Comparison of ENCODE assay signal across 9 cellular contexts in the genomic region with DNA sequence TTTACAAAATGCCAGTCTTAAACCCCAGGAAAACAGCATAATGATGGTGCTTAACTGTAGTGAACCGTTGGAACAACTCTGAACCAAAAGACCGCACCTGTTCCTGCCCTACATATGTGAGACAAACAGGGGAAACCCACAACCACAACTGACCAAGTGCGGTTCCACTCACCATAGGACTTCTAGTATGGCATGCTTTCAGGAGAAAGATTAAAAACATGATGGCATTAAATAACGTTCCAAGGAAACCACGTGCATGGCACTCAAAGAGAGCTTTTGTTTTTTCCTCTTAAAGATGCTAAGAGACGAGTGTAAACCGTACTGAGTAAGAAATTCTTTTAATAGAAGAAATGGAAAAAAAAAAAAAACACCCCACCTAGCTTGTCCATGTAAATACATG.
DNase-seq lines count a peak whose midpoint lies in the region; ATAC-seq lines count a peak whose summit lies in the region.
"Had no signal": no experiment of that assay in that cellular context is flagged by ENCODE, and none has a peak within 500 bp of the region (broad histone marks: within the 10 kb centered on the region; RNA-seq: fewer than 3 reads in every experiment).

No MANE protein-coding gene starts in this region.

- peak; percentile 82 for ATAC-seq in GM18867 (IDR thresholded peaks at IDR 0.05; ENCODE audit: unreplicated experiment)
- peak; percentile 80 for ATAC-seq in GM21825 (IDR thresholded peaks at IDR 0.05; ENCODE audit: unreplicated experiment)

- no peak overlapping the region for H2BK12ac ChIP-seq in mesenchymal stem cell (ENCODE audit: low read length in 2 of 2)

- H3K14ac ChIP-seq in mesenchymal stem cell (ENCODE audit: low read length in 2 of 2), result no peak overlapping the region

- DNase-seq in NAMALWA (ENCODE audit: low spot score) (peak; percentile 70), skeletal muscle cell (ENCODE audit: low read depth) (peak; percentile 17), D341Med (ENCODE audit: low spot score) (no peak), mesenchymal stem cell (no peak), germinal center (ENCODE audit: low spot score) (no peak), NCI-H526 treated with DMSO at 0.1 percent for 48 hours (lab: John Stamatoyannopoulos, UW) (no peak)

- 96% methylated on average over 5 of the region's 7 CpGs for WGBS in mesenchymal stem cell

- no peak overlapping the region for H3K18ac ChIP-seq in mesenchymal stem cell (ENCODE audit: low read depth in 1 of 2, low read length in 2 of 2)

- H3K9ac ChIP-seq in mesenchymal stem cell (ENCODE audit: low read length), result no peak overlapping the region

- no peak overlapping the region for H2BK15ac ChIP-seq in mesenchymal stem cell (ENCODE audit: low read depth, poor library complexity, severe bottlenecking)

- peaks cover 2% of the 10 kb centered on the region for H3K79me1 ChIP-seq in mesenchymal stem cell (replicated peaks; ENCODE audit: low read length, poor library complexity, severe bottlenecking)

- H2BK5ac ChIP-seq in mesenchymal stem cell (ENCODE audit: low read depth, low read length, poor library complexity, severe bottlenecking), result no peak overlapping the region

- H4K8ac ChIP-seq in mesenchymal stem cell (ENCODE audit: low read length), result no peak overlapping the region

- H4K91ac ChIP-seq in mesenchymal stem cell (ENCODE audit: low read length), result no peak overlapping the region

- no peak overlapping the region for H2AFZ ChIP-seq in mesenchymal stem cell (ENCODE audit: low read depth, low read length)

- no peaks in the 10 kb centered on the region for H3K27me3 ChIP-seq in mesenchymal stem cell (ENCODE audit: control insufficient read depth in 1 of 2, insufficient read depth in 1 of 2, low read length in 2 of 2)

- no peak overlapping the region for H3K27ac ChIP-seq in mesenchymal stem cell (ENCODE audit: low read length, poor library complexity, severe bottlenecking)
- H3K27ac ChIP-seq: thoracic aorta had no signal

- no peak overlapping the region for H2BK120ac ChIP-seq in mesenchymal stem cell (ENCODE audit: low read depth, low read length)

- H3K23ac ChIP-seq in mesenchymal stem cell (ENCODE audit: low read length in 2 of 2), result no peak overlapping the region

- peaks cover 0 to 26% of the 10 kb centered on the region in 2 experiments for H3K36me3 ChIP-seq in mesenchymal stem cell (ENCODE audit: control insufficient read depth in 1 of 2, insufficient read depth in 2 of 2, low read depth in 1 of 2, low read length in 2 of 2)
- H3K36me3 ChIP-seq: thoracic aorta had no signal

- H3K4me3 ChIP-seq in skeletal muscle cell (ENCODE audit: low read depth, low read length) (no peak overlapping the region), mesenchymal stem cell (ENCODE audit: insufficient read depth in 1 of 2, low read depth in 1 of 2, low read length in 2 of 2) (no peak overlapping the region)
- H3K4me3 ChIP-seq: thoracic aorta had no signal

- no peak overlapping the region for H3K4ac ChIP-seq in mesenchymal stem cell (ENCODE audit: low read depth in 1 of 2, low read length in 2 of 2)

- H3K9me3 ChIP-seq in mesenchymal stem cell (ENCODE audit: control insufficient read depth, low read length), result no peaks in the 10 kb centered on the region
- H3K9me3 ChIP-seq: thoracic aorta had no signal

- H3K4me1 ChIP-seq in mesenchymal stem cell (ENCODE audit: control insufficient read depth, insufficient read depth, low read depth, low read length), result no peaks in the 10 kb centered on the region

- no peak overlapping the region for H2AK5ac ChIP-seq in mesenchymal stem cell (ENCODE audit: low read length, severe bottlenecking)

- no peak overlapping the region for H3K4me2 ChIP-seq in mesenchymal stem cell (ENCODE audit: low read length, poor library complexity, severe bottlenecking)

Comparison
In these comparisons a context has a peak if more than half of its experiments do, and no peak if none do; other contexts are left out.
1. DNase-seq: peak in NAMALWA (single experiment) and skeletal muscle cell (single experiment); none in D341Med (single experiment), mesenchymal stem cell (single experiment), germinal center (single experiment) and NCI-H526 treated with DMSO at 0.1 percent for 48 hours (single experiment).